In the genomic region with DNA sequence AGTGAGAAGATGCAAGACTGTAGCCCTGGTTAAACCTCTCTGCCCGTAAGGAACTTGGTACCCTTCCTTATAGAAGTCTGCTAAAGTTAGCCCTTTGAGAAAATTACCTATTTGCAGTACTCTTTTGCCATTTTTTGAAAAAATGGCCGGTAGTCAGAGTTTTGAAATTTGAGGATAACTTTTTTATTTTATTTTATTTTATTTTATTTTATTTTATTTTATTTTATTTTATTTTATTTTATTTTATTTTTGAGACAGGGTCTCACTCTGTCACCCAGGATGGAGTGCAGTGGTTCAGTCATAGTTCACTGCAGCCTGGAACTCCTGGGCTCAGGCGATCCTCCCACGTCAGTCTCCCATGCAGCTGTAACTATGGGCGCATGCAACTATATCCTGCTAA, we compare ENCODE assay signal across 15 cellular contexts. TPM values are rescaled to one million over a fixed set of nuclear protein-coding genes. Genes with fewer than 3 reads are reported as not detected.
"Had no signal": no experiment of that assay in that cellular context is flagged by ENCODE, and none has a peak within 500 bp of the region (broad histone marks: within the 10 kb centered on the region; RNA-seq: fewer than 3 reads in every experiment).

No MANE protein-coding gene starts in this region.

RNA-seq across cellular contexts. Expression of gene CACNB2, which starts 41.2 kb away (rescaled TPM):
- total RNA-seq: activated B cell treated with CpG ODN at 0.5 μM for 24 hours; activated CD4-positive, alpha-beta memory T cell treated with anti-CD3 and anti-CD28 coated beads for 36 hours; activated CD4-positive, alpha-beta T cell treated with anti-CD3 and anti-CD28 coated beads, Interleukin-2, amount 10 ng/mL, durations not matched to agents 24 days and 14 days; activated CD8-positive, alpha-beta memory T cell treated with anti-CD3 and anti-CD28 coated beads for 36 hours; activated CD8-positive, alpha-beta T cell treated with anti-CD3 and anti-CD28 coated beads for 36 hours; activated naive CD4-positive, alpha-beta T cell treated with anti-CD3 and anti-CD28 coated beads for 36 hours; activated naive CD4-positive, alpha-beta T cell treated with anti-CD3 and anti-CD28 coated beads, Interleukin-2, amount 50 U/mL, for 72 hours; activated naive CD8-positive, alpha-beta T cell treated with anti-CD3 and anti-CD28 coated beads for 36 hours; activated T-cell treated with anti-CD3 and anti-CD28 coated beads, Interleukin-2, amount 50 U/mL, for 4 hours; activated T-cell treated with anti-CD3 and anti-CD28 coated beads, Interleukin-2, amount 50 U/mL, for 72 hours; activated T-helper 17 cell treated with anti-CD3 and anti-CD28 coated beads, Interleukin-2, amount 50 U/mL, for 72 hours; bronchial epithelial cell; T-cell; T-helper 1 cell treated with Interleukin-12 subunit alpha and Interleukin-12 subunit beta and Interleukin-4 antibody, amounts not matched to agents 30 ng/mL and 1 ng/mL, for 36 hours; T-helper 17 cell had no signal
